22 cellular contexts compared by ENCODE assay signal in the genomic region with DNA sequence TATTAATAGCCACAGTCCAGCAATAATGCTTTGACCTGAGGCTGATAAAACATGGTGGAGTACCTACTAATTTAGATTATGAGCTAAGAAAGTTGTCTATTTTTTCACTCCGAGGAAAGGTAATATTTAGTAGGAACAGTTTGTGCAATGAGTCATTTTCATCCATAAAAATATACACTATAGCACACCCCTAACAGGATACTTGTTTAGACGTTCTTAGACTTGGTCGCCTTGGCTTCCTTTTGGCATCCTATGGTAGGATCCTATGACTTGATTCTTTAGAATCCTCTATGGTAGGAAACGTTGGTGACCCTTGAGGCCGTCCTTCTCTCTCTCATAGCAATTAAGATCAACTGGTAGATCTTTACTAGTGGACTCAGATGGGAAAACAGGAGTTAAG.
DNase-seq lines count a peak whose midpoint lies in the region; ATAC-seq, FAIRE-seq and TF ChIP-seq lines count a peak whose summit lies in the region.
"Had no signal": no experiment of that assay in that cellular context is flagged by ENCODE, and none has a peak within 500 bp of the region (broad histone marks: within the 10 kb centered on the region; RNA-seq: fewer than 3 reads in every experiment).

No MANE protein-coding gene starts in this region.

- H2AFZ ChIP-seq in PC-3 (ENCODE audit: low read length) (no peak overlapping the region), endothelial cell of umbilical vein (ENCODE audit: low read depth, low read length) (no peak overlapping the region), neuronal stem cell (ENCODE audit: low read length) (no peak overlapping the region)

- no peak overlapping the region for H2BK5ac ChIP-seq in neuronal stem cell (ENCODE audit: low read length)

- WGBS in transverse colon (ENCODE audit: low coverage in 1 of 2), 2 donors = 64 to 74% methylated on average over 5 of the region's 5 CpGs
- no CpG with 5 or more reads among the region's 5 CpGs for WGBS in neuronal stem cell (ENCODE audit: extremely low coverage in 2 of 2, insufficient read length in 2 of 2, insufficient replicate concordance in 1 of 2), 2 donors

- no peaks in the 10 kb centered on the region for H3K79me2 ChIP-seq in PC-3 (ENCODE audit: low read length)
- no peaks in the 10 kb centered on the region for H3K79me2 ChIP-seq in endothelial cell of umbilical vein (ENCODE audit: control insufficient read depth, insufficient read depth, low read length)

- BruUV-seq in PC-3 (replicated peaks; lab: Mats Ljungman, UMichigan) (no TSS peak), endothelial cell of umbilical vein (replicated peaks; lab: Mats Ljungman, UMichigan) (no TSS peak)

- peaks cover 22% of the 10 kb centered on the region for H3K4me1 ChIP-seq in PC-3 (ENCODE audit: insufficient read depth, low read length)
- peaks cover 13% of the 10 kb centered on the region for H3K4me1 ChIP-seq in endothelial cell of umbilical vein (ENCODE audit: control insufficient read depth, extremely low read depth, insufficient read depth, low read length)
- no peaks in the 10 kb centered on the region for H3K4me1 ChIP-seq in transverse colon
- H3K4me1 ChIP-seq in neuronal stem cell (ENCODE audit: control insufficient read depth in 2 of 2, insufficient read depth in 1 of 2, low read depth in 1 of 2, low read length in 2 of 2) = no peaks in the 10 kb centered on the region
- H3K4me1 ChIP-seq: BE2C, BLaER1 had no signal

- H3K9ac ChIP-seq in PC-3 (ENCODE audit: low read length) (no peak overlapping the region), endothelial cell of umbilical vein (replicated peaks; ENCODE audit: extremely low read depth, insufficient read depth, low read length) (no peak overlapping the region), neuronal stem cell (ENCODE audit: low read depth, low read length, poor library complexity) (no peak overlapping the region)
- H3K9ac ChIP-seq: BLaER1 had no signal

- H2BK15ac ChIP-seq in neuronal stem cell (ENCODE audit: low read length) = no peak overlapping the region

- H3F3A ChIP-seq in PC-3 (ENCODE audit: low read length, unreplicated experiment) = no peaks in the 10 kb centered on the region

- in situ Hi-C loops in transverse colon (cut with MboI; ENCODE audit: low pct_ligation_motif_present in 1 of 4, low pct_unique_long_range_greater_than_20kb in 1 of 4, low sequenced_read_pairs in 3 of 4) = no loop called here

- H3K18ac ChIP-seq in neuronal stem cell (ENCODE audit: low read length) = no peak overlapping the region

- peak overlapping the region; percentile 41; the same call in 1 of the 2 replicates for H3K4me2 ChIP-seq in PC-3 (ENCODE audit: low read length)
- no peak overlapping the region for H3K4me2 ChIP-seq in endothelial cell of umbilical vein (ENCODE audit: insufficient read depth, low read length)
- H3K4me2 ChIP-seq in neuronal stem cell (ENCODE audit: insufficient read depth, low read length, poor library complexity, severe bottlenecking) = no peak overlapping the region
- H3K4me2 ChIP-seq: BLaER1 had no signal

- no peak overlapping the region for H4K91ac ChIP-seq in neuronal stem cell (ENCODE audit: low read depth, low read length, poor library complexity)

- TF ChIP-seq CTCF in PC-3 (conservative IDR thresholded peaks at IDR 0.05; ENCODE audit: low read depth, low read length) (no peak), endothelial cell of umbilical vein (IDR thresholded peaks at IDR 0.05; ENCODE audit: extremely low read depth in 1 of 2, insufficient read depth in 1 of 2, low read depth in 1 of 2, low read length in 2 of 2) (no peak), transverse colon (IDR thresholded peaks at IDR 0.05) (no peak)

- H3K14ac ChIP-seq in neuronal stem cell (ENCODE audit: low read length) = no peak overlapping the region

- CTCF ChIA-PET in PC-3 (lab: Charles Lee) (no interaction called here), endothelial cell of umbilical vein (lab: Charles Lee) (no interaction called here)

- FAIRE-seq in endothelial cell of umbilical vein (lab: Jason Lieb, UNC) = no peak
- FAIRE-seq: A204.1, G401.6, GM12891 had no signal

- H3K4ac ChIP-seq in neuronal stem cell (ENCODE audit: low read length) = no peak overlapping the region

- H3K4me3 ChIP-seq in PC-3 (ENCODE audit: low read length) = no peak overlapping the region
- no peak overlapping the region for H3K4me3 ChIP-seq in endothelial cell of umbilical vein (replicated peaks in 1 of 3; ENCODE audit: insufficient read depth in 1 of 3, low read depth in 1 of 3, low read length in 3 of 3)
- H3K4me3 ChIP-seq in transverse colon = no peak overlapping the region
- no peak overlapping the region for H3K4me3 ChIP-seq in neuronal stem cell (ENCODE audit: low read length in 2 of 2)
- H3K4me3 ChIP-seq: BLaER1 had no signal

- H3K9me2 ChIP-seq in PC-3 (replicated peaks; ENCODE audit: low read length) = no peaks in the 10 kb centered on the region

- H3K27ac ChIP-seq in PC-3 (ENCODE audit: low read length) (no peak overlapping the region), endothelial cell of umbilical vein (ENCODE audit: insufficient read depth, low read depth, low read length) (no peak overlapping the region), transverse colon (no peak overlapping the region), neuronal stem cell (replicated peaks; ENCODE audit: low read length) (no peak overlapping the region)
- H3K27ac ChIP-seq: BLaER1 had no signal

- H3K36me3 ChIP-seq in PC-3 (ENCODE audit: low read depth, low read length) (0 out of 2 replicates have a peak, but pooled peaks cover 4% of the 10 kb centered on the region), endothelial cell of umbilical vein (ENCODE audit: control insufficient read depth in 2 of 2, extremely low read depth in 1 of 2, insufficient read depth in 2 of 2, low read length in 2 of 2) (no peaks in the 10 kb centered on the region), transverse colon (no peaks in the 10 kb centered on the region), neuronal stem cell (replicated peaks in 1 of 2; ENCODE audit: control insufficient read depth in 2 of 2, insufficient read depth in 2 of 2, low read length in 2 of 2) (no peaks in the 10 kb centered on the region)
- H3K36me3 ChIP-seq: BE2C, BLaER1 had no signal

- H3K79me1 ChIP-seq in neuronal stem cell (ENCODE audit: low read depth, low read length) = no peaks in the 10 kb centered on the region

- no peaks in the 10 kb centered on the region for H3K9me1 ChIP-seq in endothelial cell of umbilical vein (replicated peaks; ENCODE audit: control insufficient read depth, extremely low read depth, insufficient read depth, low read length)

- DNase-seq in PC-3 = peak; percentile 66
- DNase-seq in endothelial cell of umbilical vein (ENCODE audit: low read depth, low spot score) = no peak
- no peak for DNase-seq in transverse colon
- no peak for DNase-seq in neuronal stem cell (ENCODE audit: low spot score)
- DNase-seq: 8988T; ACHN; BE2C; C1 segment of cervical spinal cord; CD4-positive, alpha-beta memory T cell; CD4-positive, CD25-positive, alpha-beta regulatory T cell; CD8-positive, alpha-beta memory T cell; COR-L47; DMS 273 treated with DMSO at 0.1 percent for 48 hours; DMS153; DMS79; DND-41; GF-D8 had no signal

- H3K9me3 ChIP-seq in PC-3 (ENCODE audit: low read length) (peaks cover 12% of the 10 kb centered on the region), endothelial cell of umbilical vein (replicated peaks; ENCODE audit: control insufficient read depth, insufficient read depth, low read length) (no peaks in the 10 kb centered on the region), transverse colon (peaks cover 7 to 12% of the 10 kb centered on the region in 2 donors), neuronal stem cell (replicated peaks in 1 of 2; ENCODE audit: control insufficient read depth in 2 of 2, insufficient read depth in 1 of 2, low read depth in 1 of 2, low read length in 2 of 2) (peaks cover 0 to 3% of the 10 kb centered on the region in 2 donors)
- H3K9me3 ChIP-seq: BE2C had no signal

- H2BK120ac ChIP-seq in neuronal stem cell (ENCODE audit: low read depth, low read length) = no peak overlapping the region

- TF ChIP-seq POLR2A in endothelial cell of umbilical vein (IDR thresholded peaks at IDR 0.05; ENCODE audit: low read depth, low read length) (no peak), transverse colon (IDR thresholded peaks at IDR 0.05) (no peak)

- ATAC-seq in PC-3 (peak; percentile 76), HG03139 (IDR thresholded peaks at IDR 0.05; ENCODE audit: unreplicated experiment) (no peak)

- H2AK5ac ChIP-seq in neuronal stem cell (ENCODE audit: low read depth, low read length) = no peak overlapping the region

- no peak overlapping the region for H2BK12ac ChIP-seq in neuronal stem cell (ENCODE audit: low read length)

- intact Hi-C loops in PC-3 (cut with micrococcal nuclease) = no loop called here
- intact Hi-C loops in endothelial cell of umbilical vein (cut with micrococcal nuclease) = no loop called here
- intact Hi-C loops in transverse colon (cut with DNase I; ENCODE audit: low total_unique reads) = no loop called here

- H4K8ac ChIP-seq in neuronal stem cell (ENCODE audit: low read depth, low read length) = no peak overlapping the region

- no peaks in the 10 kb centered on the region for H4K20me1 ChIP-seq in PC-3 (ENCODE audit: low read length)
- no peaks in the 10 kb centered on the region for H4K20me1 ChIP-seq in endothelial cell of umbilical vein (replicated peaks; ENCODE audit: control insufficient read depth, extremely low read depth, insufficient read depth, low read length)
- H4K20me1 ChIP-seq: BLaER1 had no signal

- H3K27me3 ChIP-seq in PC-3 (ENCODE audit: low read length) (peaks cover 7% of the 10 kb centered on the region; the same call in 1 of the 2 replicates), endothelial cell of umbilical vein (ENCODE audit: control insufficient read depth in 2 of 2, insufficient read depth in 2 of 2, low read length in 2 of 2) (no peaks in the 10 kb centered on the region), transverse colon (no peaks in the 10 kb centered on the region), neuronal stem cell (ENCODE audit: control insufficient read depth in 3 of 3, insufficient read depth in 3 of 3, low read depth in 1 of 3, low read length in 3 of 3) (no peaks in the 10 kb centered on the region)
- H3K27me3 ChIP-seq: BE2C, BLaER1 had no signal

- POLR2A ChIA-PET in PC-3 (lab: Charles Lee; ENCODE audit: unreplicated experiment) = no interaction called here
- POLR2A ChIA-PET in endothelial cell of umbilical vein (lab: Charles Lee) = no interaction called here

- no peak for TF ChIP-seq EP300 in transverse colon (IDR thresholded peaks at IDR 0.05; ENCODE audit: low read depth)

- dilution Hi-C loops in endothelial cell of umbilical vein (cut with MboI; ENCODE audit: extremely low pct_ligation_motif_present, low sequenced_read_pairs) = no loop called here

- no peak overlapping the region for H3K23ac ChIP-seq in neuronal stem cell (ENCODE audit: low read depth, low read length, poor library complexity)

TF ChIP-seq in endothelial cell of umbilical vein, 7 proteins besides CTCF, POLR2A, EP300 and RAD21:
- TF ChIP-seq GATA2 (IDR thresholded peaks at IDR 0.05; ENCODE audit: insufficient read depth, insufficient read length, low read depth, low read length) (no peak), FOS (IDR thresholded peaks at IDR 0.05; ENCODE audit: borderline replicate concordance, insufficient read depth, low read length) (peak; percentile 16)
TF ChIP-seq in endothelial cell of umbilical vein: peak in this region for 1.
